ENCODE assay signal across 16 cellular contexts in the genomic region with DNA sequence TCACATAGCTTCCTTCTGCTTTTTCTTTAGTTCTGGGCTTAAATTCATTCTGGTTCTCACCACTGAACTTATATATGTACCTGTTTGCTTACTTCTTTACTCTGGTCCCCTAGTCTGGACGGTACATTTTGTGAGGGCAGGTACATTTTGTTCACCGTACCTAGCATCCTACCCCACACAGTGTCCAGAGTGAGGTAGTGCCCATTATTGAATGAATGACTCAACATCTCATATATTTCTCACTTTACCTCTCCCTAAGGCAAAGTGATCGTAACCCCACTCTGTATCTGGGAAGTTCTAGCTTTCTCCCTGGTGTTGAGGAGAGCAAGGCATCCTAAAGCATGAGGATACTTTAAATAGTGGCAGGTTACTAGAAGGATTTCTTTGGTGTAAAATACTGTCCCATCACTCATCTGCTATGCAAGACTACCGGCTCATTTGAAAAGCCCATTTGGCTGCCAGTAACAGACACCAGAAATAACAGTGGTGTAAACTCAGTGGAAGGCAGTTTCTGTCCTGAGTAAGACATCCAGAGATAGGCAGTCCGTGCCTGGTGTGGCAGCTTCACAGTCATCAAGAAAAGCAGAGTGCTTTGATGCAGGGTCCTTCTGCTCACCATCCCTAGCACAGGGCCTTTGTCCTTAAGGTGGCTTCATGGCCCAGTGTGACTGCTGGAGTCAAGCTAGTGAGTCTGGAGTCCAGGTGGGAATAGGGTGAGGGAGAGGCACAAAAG.
"Had no signal": no experiment of that assay in that cellular context is flagged by ENCODE, and none has a peak within 500 bp of the region (broad histone marks: within the 10 kb centered on the region; RNA-seq: fewer than 3 reads in every experiment).

No MANE protein-coding gene starts in this region.

- H3K9me3 ChIP-seq: esophagus squamous epithelium, pancreas, suprapubic skin had no signal

- DNase-seq: activated CD4-positive, alpha-beta T cell treated with anti-CD3 and anti-CD28 coated beads, Interleukin-2, amount 50 U/mL, for 1 hour; activated naive CD8-positive, alpha-beta T cell treated with anti-CD3 and anti-CD28 coated beads for 36 hours; cortex of kidney; effector CD4-positive, alpha-beta T cell; esophagus squamous epithelium; immature natural killer cell; pancreas; stimulated activated CD4-positive, alpha-beta T cell treated with anti-CD3 and anti-CD28 coated beads, Interleukin-4, amount 100 ng/mL, for 1 hour; T-helper 17 cell; trophoblast cell had no signal

- H3K4me1 Mint-ChIP-seq: activated naive CD8-positive, alpha-beta T cell treated with anti-CD3 and anti-CD28 coated beads for 36 hours had no signal

- H3K4me3 ChIP-seq: esophagus squamous epithelium, pancreas, suprapubic skin had no signal

- H3K36me3 Mint-ChIP-seq: activated naive CD8-positive, alpha-beta T cell treated with anti-CD3 and anti-CD28 coated beads for 36 hours; brain; immature natural killer cell had no signal

- H3K27me3 ChIP-seq: esophagus squamous epithelium, pancreas, suprapubic skin had no signal

- H3K4me3 Mint-ChIP-seq: activated naive CD8-positive, alpha-beta T cell treated with anti-CD3 and anti-CD28 coated beads for 36 hours; activated T-helper 1 cell treated with anti-CD3 and anti-CD28 coated beads, Interleukin-12 subunit alpha, Interleukin-12 subunit beta, Interleukin-2, Interleukin-4 antibody, amounts not matched to agents 30 ng/mL and 10 ng/mL and 1 ng/mL, durations not matched to agents 14 hours and 24 hours and 36 hours; brain; immature natural killer cell; neural crest cell; stimulated activated naive CD8-positive, alpha-beta T cell treated with anti-CD3 and anti-CD28 coated beads, Interleukin-15, Interleukin-2, amounts not matched to agents 100 ng/mL and 50 ng/mL, for 24 hours; T-helper 17 cell had no signal

- ATAC-seq: activated CD4-positive, CD25-positive, alpha-beta regulatory T cell treated with anti-CD3 and anti-CD28 coated beads, Interleukin-2, amount 50 U/mL, for 24 hours; pancreas; T-helper 17 cell had no signal

- H3K27ac ChIP-seq: esophagus squamous epithelium, pancreas, suprapubic skin had no signal

- H3K27me3 Mint-ChIP-seq: activated naive CD8-positive, alpha-beta T cell treated with anti-CD3 and anti-CD28 coated beads for 36 hours; brain; stimulated activated naive CD8-positive, alpha-beta T cell treated with anti-CD3 and anti-CD28 coated beads, Interleukin-15, Interleukin-2, amounts not matched to agents 100 ng/mL and 50 ng/mL, for 24 hours; T-helper 17 cell had no signal

- H3K9me3 Mint-ChIP-seq: activated naive CD8-positive, alpha-beta T cell treated with anti-CD3 and anti-CD28 coated beads for 36 hours; activated T-helper 1 cell treated with anti-CD3 and anti-CD28 coated beads, Interleukin-12 subunit alpha, Interleukin-12 subunit beta, Interleukin-2, Interleukin-4 antibody, amounts not matched to agents 30 ng/mL and 10 ng/mL and 1 ng/mL, durations not matched to agents 14 hours and 24 hours and 36 hours; brain; immature natural killer cell; neural crest cell; stimulated activated naive CD8-positive, alpha-beta T cell treated with anti-CD3 and anti-CD28 coated beads, Interleukin-15, Interleukin-2, amounts not matched to agents 100 ng/mL and 50 ng/mL, for 24 hours had no signal

- H3K27ac Mint-ChIP-seq: activated naive CD8-positive, alpha-beta T cell treated with anti-CD3 and anti-CD28 coated beads for 36 hours; activated T-helper 1 cell treated with anti-CD3 and anti-CD28 coated beads, Interleukin-12 subunit alpha, Interleukin-12 subunit beta, Interleukin-2, Interleukin-4 antibody, amounts not matched to agents 30 ng/mL and 10 ng/mL and 1 ng/mL, durations not matched to agents 14 hours and 24 hours and 36 hours; immature natural killer cell; stimulated activated naive CD8-positive, alpha-beta T cell treated with anti-CD3 and anti-CD28 coated beads, Interleukin-15, Interleukin-2, amounts not matched to agents 100 ng/mL and 50 ng/mL, for 24 hours; T-helper 17 cell had no signal

- H3K36me3 ChIP-seq: esophagus squamous epithelium, pancreas, suprapubic skin had no signal
